28 cellular contexts compared by ENCODE assay signal in genomic region chr5:17448877-17449276, GRCh38. TPM values are rescaled to one million over a fixed set of nuclear protein-coding genes. Genes with fewer than 3 reads are reported as not detected.
"Had no signal": no experiment of that assay in that cellular context is flagged by ENCODE, and none has a peak within 500 bp of the region (broad histone marks: within the 10 kb centered on the region; RNA-seq: fewer than 3 reads in every experiment).

No MANE protein-coding gene starts in this region.

- H3K36me3 ChIP-seq: heart right ventricle, sigmoid colon had no signal

- H3K27me3 ChIP-seq: heart right ventricle, sigmoid colon, testis had no signal

- H3K9me3 ChIP-seq: mucosa of descending colon, sigmoid colon, testis had no signal

- H3K4me3 Mint-ChIP-seq: activated CD4-positive, alpha-beta T cell treated with anti-CD3 and anti-CD28 coated beads for 36 hours; activated naive CD4-positive, alpha-beta T cell treated with anti-CD3 and anti-CD28 coated beads for 36 hours; brain; dendritic cell treated with granulocyte-macrophage colony-stimulating factor and Interleukin-4, amounts not matched to agents 40 ng/mL and 50 ng/mL, for 4 days; nephron progenitor cell; stimulated activated naive B cell treated with anti-CD40 and anti-IgM and Interleukin-4, amounts not matched to agents 10 μg/mL and 1 μg/mL and 100 μg/mL, for 72 hours; WTC11 had no signal

- H3K36me3 Mint-ChIP-seq: brain; stimulated activated naive B cell treated with anti-CD40 and anti-IgM and Interleukin-4, amounts not matched to agents 10 μg/mL and 1 μg/mL and 100 μg/mL, for 72 hours; WTC11 had no signal

- DNase-seq: activated CD4-positive, alpha-beta T cell treated with anti-CD3 and anti-CD28 coated beads for 36 hours; activated CD4-positive, alpha-beta T cell treated with anti-CD3 and anti-CD28 coated beads, Interleukin-2, amount 50 U/mL, for 48 hours; activated effector memory CD4-positive, alpha-beta T cell treated with Interleukin-2 at 50 U/mL for 16 hours; activated naive CD4-positive, alpha-beta T cell treated with anti-CD3 and anti-CD28 coated beads for 36 hours; activated T-cell treated with anti-CD3 and anti-CD28 coated beads, Interleukin-2, amount 50 U/mL, for 48 hours; anterior cingulate cortex; effector CD8-positive, alpha-beta T cell; erythroblast; heart right ventricle; left colon; mesendoderm; mucosa of descending colon; nephron progenitor cell; nucleus accumbens; sigmoid colon; stimulated activated CD4-positive, alpha-beta T cell treated with anti-CD3 and anti-CD28 coated beads, Interleukin-2, amount 100 ng/mL, for 48 hours; stimulated activated CD8-positive, alpha-beta memory T cell treated with anti-CD3 and anti-CD28 coated beads, Interleukin-4, amount 100 ng/mL, for 48 hours; stimulated activated naive B cell treated with anti-CD40 and anti-IgM and Interleukin-4, amounts not matched to agents 10 μg/mL and 1 μg/mL and 100 μg/mL, for 72 hours; T-helper 9 cell; testis had no signal

- H3K27ac Mint-ChIP-seq: activated CD4-positive, alpha-beta T cell treated with anti-CD3 and anti-CD28 coated beads for 36 hours; activated naive CD4-positive, alpha-beta T cell treated with anti-CD3 and anti-CD28 coated beads for 36 hours; brain; dendritic cell treated with granulocyte-macrophage colony-stimulating factor and Interleukin-4, amounts not matched to agents 40 ng/mL and 50 ng/mL, for 4 days; nephron progenitor cell; stimulated activated naive B cell treated with anti-CD40 and anti-IgM and Interleukin-4, amounts not matched to agents 10 μg/mL and 1 μg/mL and 100 μg/mL, for 72 hours; WTC11 had no signal

- H3K4me3 ChIP-seq: heart right ventricle, mucosa of descending colon, sigmoid colon, testis had no signal

- ATAC-seq: activated CD4-positive, alpha-beta T cell treated with anti-CD3 and anti-CD28 coated beads for 36 hours; heart right ventricle; left colon; mucosa of descending colon; stimulated activated naive B cell treated with anti-CD40 and anti-IgM and Interleukin-4, amounts not matched to agents 10 μg/mL and 1 μg/mL and 100 μg/mL, for 72 hours; WTC11 had no signal

- H3K27me3 Mint-ChIP-seq: activated CD4-positive, alpha-beta T cell treated with anti-CD3 and anti-CD28 coated beads for 36 hours; brain had no signal

- H3K27ac ChIP-seq: heart right ventricle, sigmoid colon, testis had no signal

- H3K4me1 Mint-ChIP-seq: activated CD4-positive, alpha-beta T cell treated with anti-CD3 and anti-CD28 coated beads for 36 hours; brain; stimulated activated naive B cell treated with anti-CD40 and anti-IgM and Interleukin-4, amounts not matched to agents 10 μg/mL and 1 μg/mL and 100 μg/mL, for 72 hours had no signal

- H3K4me1 ChIP-seq: heart right ventricle, sigmoid colon, testis had no signal

RNA-seq across cellular contexts. Expression of gene TAF11L2, which starts 49.2 kb away (rescaled TPM):
- total RNA-seq: activated CD4-positive, alpha-beta T cell treated with anti-CD3 and anti-CD28 coated beads for 36 hours; activated naive CD4-positive, alpha-beta T cell treated with anti-CD3 and anti-CD28 coated beads for 36 hours; cardiac septum; chondrocyte; heart right ventricle; left colon; lower leg skin; mucosa of descending colon; sigmoid colon; T-helper 1 cell treated with Interleukin-12 subunit alpha and Interleukin-12 subunit beta and Interleukin-4 antibody, amounts not matched to agents 30 ng/mL and 1 ng/mL, for 36 hours; testis; WTC11 had no signal
- polyA plus RNA-seq: heart right ventricle, keratinocyte, sigmoid colon had no signal
